1 cellular context compared by ENCODE assay signal in genomic region chr3:64426551-64426950, GRCh38.
TF ChIP-seq lines count a peak whose summit lies in the region.

No MANE protein-coding gene starts in this region.

TF ChIP-seq in HepG2, 621 proteins besides CTCF, POLR2A, EP300 and RAD21 (continued from another document):
- TF ChIP-seq ZBTB40 (IDR thresholded peaks at IDR 0.05) (no peak), ZBTB40 (CRISPR knock-in tag; IDR thresholded peaks at IDR 0.05) (no peak)
